8 cellular contexts compared by ENCODE assay signal in genomic region chr12:111842556-111843396, GRCh38. TPM values are rescaled to one million over a fixed set of nuclear protein-coding genes. Genes with fewer than 3 reads are reported as not detected.
A peak's percentile ranks its signal among the peaks of the same experiment; 100 is the strongest.
DNase-seq lines count a peak whose midpoint lies in the region; ATAC-seq, FAIRE-seq and TF ChIP-seq lines count a peak whose summit lies in the region.

No MANE protein-coding gene starts in this region.

- H3K4me3 ChIP-seq in bronchial epithelial cell (ENCODE audit: low read depth, low read length): peak overlapping the region; percentile 91
- peak overlapping the region; percentile 62 to 98 (median 94) for H3K4me3 ChIP-seq in right lobe of liver

- TF ChIP-seq CTCF in bronchial epithelial cell (IDR thresholded peaks at IDR 0.05; ENCODE audit: insufficient read depth, low read length, severe bottlenecking) (no peak), right lobe of liver (IDR thresholded peaks at IDR 0.05) (no peak)

- 2% methylated on average over 6 of the region's 44 CpGs for WGBS in right lobe of liver (ENCODE audit: insufficient coverage, low coverage, low lambda C conversion rate, missing lambda C conversion rate)

- H3K27me3 ChIP-seq in bronchial epithelial cell (ENCODE audit: control insufficient read depth, insufficient read depth, low read length) (no peaks in the 10 kb centered on the region), right lobe of liver (no peaks in the 10 kb centered on the region)

- peak; percentile 10 for DNase-seq in NOMO-1 treated with DMSO at 0.1 percent for 48 hours (lab: John Stamatoyannopoulos, UW; ENCODE audit: unreplicated experiment)
- no peak for DNase-seq in NOMO-1 treated with dmso at 0.1 percent for 144 hours (lab: John Stamatoyannopoulos, UW; ENCODE audit: unreplicated experiment)
- peak; percentile 57 for DNase-seq in RKO (ENCODE audit: low spot score)
- peak; percentile 18 for DNase-seq in bronchial epithelial cell (ENCODE audit: low read depth)
- peak; percentile 31 to 60 (median 53) for DNase-seq in right lobe of liver
- peak; percentile 47 for DNase-seq in stimulated activated naive CD4-positive, alpha-beta T cell treated with Interleukin-2 at 50 U/mL for 16 hours (lab: John Stamatoyannopoulos, UW)
- DNase-seq in amniotic stem cell (lab: John Stamatoyannopoulos, UW): no peak

- peak overlapping the region; percentile 87 to 94 (median 93) for H3K27ac ChIP-seq in right lobe of liver

- intact Hi-C loops in right lobe of liver (cut with DNase I): no loop called here

- TF ChIP-seq POLR2A in right lobe of liver (IDR thresholded peaks at IDR 0.05): no peak

- H3K36me3 ChIP-seq in bronchial epithelial cell (ENCODE audit: control insufficient read depth, insufficient read depth, low read length): peaks cover 5% of the 10 kb centered on the region
- H3K36me3 ChIP-seq in right lobe of liver: no peaks in the 10 kb centered on the region

- FAIRE-seq in bronchial epithelial cell (lab: Jason Lieb, UNC): no peak

- peaks cover 0 to 22% (median 11%) of the 10 kb centered on the region in 4 donors for H3K4me1 ChIP-seq in right lobe of liver

- ATAC-seq in HG02938 (IDR thresholded peaks at IDR 0.05; ENCODE audit: unreplicated experiment) (peak; percentile 20), right lobe of liver (peak; percentile 21 to 44 (median 28))

- H3K9me3 ChIP-seq in right lobe of liver: no peaks in the 10 kb centered on the region

RNA-seq across cellular contexts. Expression of gene MAPKAPK5, which starts 0.7 kb away (rescaled TPM):
- total RNA-seq in bronchial epithelial cell (43.3 and 45.5 TPM in 2 replicates), right lobe of liver (10 to 100 TPM; 18.0 to 28.1 (median 19.9) TPM)

Comparison
In these comparisons a context has a peak if more than half of its experiments do, and no peak if none do; other contexts are left out.
1. DNase-seq: peak in NOMO-1 treated with DMSO at 0.1 percent for 48 hours (single experiment), RKO (single experiment), bronchial epithelial cell (single experiment), right lobe of liver (3 of 3) and stimulated activated naive CD4-positive, alpha-beta T cell treated with Interleukin-2 at 50 U/mL for 16 hours (single experiment); none in NOMO-1 treated with dmso at 0.1 percent for 144 hours (single experiment) and amniotic stem cell (single experiment).